8 cellular contexts compared by ENCODE assay signal in the genomic region with DNA sequence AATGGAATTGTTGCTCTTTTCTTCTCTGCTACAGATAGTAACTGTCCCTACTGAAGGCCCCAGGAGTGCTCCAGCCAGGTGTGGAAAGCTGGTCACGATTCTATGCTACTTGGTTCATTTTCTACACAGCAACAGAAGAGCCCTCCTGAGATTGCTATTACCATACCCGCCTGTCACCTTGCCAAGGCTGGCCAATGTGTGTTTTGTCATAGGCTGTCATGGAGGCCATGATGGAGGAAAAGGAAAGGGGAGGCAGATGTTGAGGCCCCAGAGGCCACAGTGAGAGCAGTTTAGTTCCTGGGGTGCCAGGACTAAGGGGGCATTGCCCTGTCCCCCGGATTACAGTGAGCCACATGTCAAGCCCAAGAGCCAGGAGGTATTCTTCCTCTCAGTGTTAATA. TPM values are rescaled to one million over a fixed set of nuclear protein-coding genes. Genes with fewer than 3 reads are reported as not detected.
DNase-seq lines count a peak whose midpoint lies in the region; ATAC-seq and TF ChIP-seq lines count a peak whose summit lies in the region.

No MANE protein-coding gene starts in this region.

- no peak overlapping the region for H3K4ac ChIP-seq in trophoblast cell (ENCODE audit: low read depth, low read length)

- H4K12ac ChIP-seq in trophoblast cell (ENCODE audit: low read depth, low read length): no peak overlapping the region

- BruUV-seq in Calu3 (replicated peaks; lab: Mats Ljungman, UMichigan) (no TSS peak), Panc1 (replicated peaks; lab: Mats Ljungman, UMichigan) (no TSS peak)

- no peak overlapping the region for H3K18ac ChIP-seq in trophoblast cell (ENCODE audit: low read length)

- H3K4me3 ChIP-seq in Panc1 (ENCODE audit: low read depth in 2 of 2, low read length in 2 of 2) (peak overlapping the region; percentile 75 to 99), trophoblast cell (ENCODE audit: low read depth, low read length) (no peak overlapping the region)

- H3K27ac ChIP-seq in Panc1 (ENCODE audit: low read length) (peak overlapping the region; percentile 94), epithelial cell of prostate (peak overlapping the region; percentile 79), trophoblast cell (ENCODE audit: low read depth, low read length) (no peak overlapping the region)

- H3K36me3 ChIP-seq in Panc1 (ENCODE audit: control insufficient read depth, insufficient read depth, low read length): peaks cover 5% of the 10 kb centered on the region; the same call in 1 of the 2 replicates
- peaks cover 3 to 22% of the 10 kb centered on the region in 2 experiments for H3K36me3 ChIP-seq in trophoblast cell (ENCODE audit: control insufficient read depth in 1 of 2, insufficient read depth in 2 of 2, low read length in 2 of 2)

- no peak overlapping the region for H3K27ac Mint-ChIP-seq in Calu3 (ENCODE audit: unreplicated experiment)

- H3K23ac ChIP-seq in trophoblast cell (ENCODE audit: low read length): no peak overlapping the region

- H3K79me1 ChIP-seq in trophoblast cell (ENCODE audit: low read length): peaks cover 2% of the 10 kb centered on the region

- ATAC-seq in Panc1 (no peak), GM19455 (IDR thresholded peaks at IDR 0.05; ENCODE audit: unreplicated experiment) (no peak), GM21528 (IDR thresholded peaks at IDR 0.05; ENCODE audit: low FRiP score, unreplicated experiment) (no peak)

- CTCF ChIA-PET in Calu3 (lab: Charles Lee) (interaction anchor here (0.7 to 1.5 kb wide), 3 partner anchors 12 to 183 kb away, joined by 3 to 6 read pairs (median 3); a partner anchor contains a TSS), Panc1 (lab: Charles Lee) (no interaction called here)

- no peaks in the 10 kb centered on the region for H3K27me3 ChIP-seq in Panc1 (ENCODE audit: control insufficient read depth, insufficient read depth, low read length)
- no peaks in the 10 kb centered on the region for H3K27me3 ChIP-seq in trophoblast cell (ENCODE audit: insufficient read depth, low read length)

- no CpG with 5 or more reads among the region's 3 CpGs for WGBS in trophoblast cell (ENCODE audit: extremely low coverage, insufficient coverage, insufficient read length)

- no peak overlapping the region for H3K9ac ChIP-seq in trophoblast cell (ENCODE audit: low read length)

- in situ Hi-C loops in Panc1 (cut with HindIII; ENCODE audit: low pct_unique_long_range_greater_than_20kb, low sequenced_read_pairs): no loop called here

- H2BK5ac ChIP-seq in trophoblast cell (ENCODE audit: low read depth, low read length, poor library complexity): no peak overlapping the region

- no peaks in the 10 kb centered on the region for H3K4me1 Mint-ChIP-seq in Calu3 (ENCODE audit: low read depth, unreplicated experiment)

- H3K36me3 Mint-ChIP-seq in Calu3 (ENCODE audit: insufficient read depth, unreplicated experiment): peaks cover 35% of the 10 kb centered on the region

- H3K9me3 ChIP-seq in Panc1 (ENCODE audit: control insufficient read depth, insufficient read depth, low read depth, low read length): no peaks in the 10 kb centered on the region
- no peaks in the 10 kb centered on the region for H3K9me3 ChIP-seq in trophoblast cell (ENCODE audit: insufficient read depth, low read depth, low read length)

- no peak overlapping the region for H4K8ac ChIP-seq in trophoblast cell (ENCODE audit: low read depth, low read length)

- H3K4me3 Mint-ChIP-seq in Calu3 (ENCODE audit: low read depth, unreplicated experiment): peak overlapping the region; percentile 96

- no peak overlapping the region for H2AK5ac ChIP-seq in trophoblast cell (ENCODE audit: low read length)

- POLR2A ChIA-PET in Panc1 (lab: Charles Lee): no interaction called here

- H3K27me3 Mint-ChIP-seq in Calu3 (ENCODE audit: unreplicated experiment): no peaks in the 10 kb centered on the region

- no peak overlapping the region for H2BK120ac ChIP-seq in trophoblast cell (ENCODE audit: insufficient read depth, low read length, poor library complexity)

- H2AFZ ChIP-seq in trophoblast cell (ENCODE audit: insufficient read depth, low read length, poor library complexity): no peak overlapping the region

- no peak for DNase-seq in Calu3
- DNase-seq in Panc1 (ENCODE audit: low read depth, low spot score): no peak
- no peak for DNase-seq in epithelial cell of prostate (ENCODE audit: low read depth, low spot score)
- no peak for DNase-seq in trophoblast cell
- DNase-seq in NOMO-1 (lab: John Stamatoyannopoulos, UW; ENCODE audit: unreplicated experiment in 2 of 2): no peak
- no peak for DNase-seq in activated CD4-positive, alpha-beta T cell treated with anti-CD3 and anti-CD28 coated beads, Interleukin-2, amount 50 U/mL, for 1 hour

- H3K4me1 ChIP-seq in Panc1 (ENCODE audit: control insufficient read depth, insufficient read depth, low read length): 0 out of 2 replicates have a peak, but pooled peaks cover 4% of the 10 kb centered on the region
- H3K4me1 ChIP-seq in trophoblast cell (ENCODE audit: control insufficient read depth in 1 of 2, insufficient read depth in 2 of 2, low read length in 2 of 2): peaks cover 0 to 4% of the 10 kb centered on the region in 2 experiments

- TF ChIP-seq CTCF in Calu3 (IDR thresholded peaks at IDR 0.05; ENCODE audit: unreplicated experiment) (no peak), Panc1 (IDR thresholded peaks at IDR 0.05) (no peak)

- intact Hi-C loops in Calu3 (cut with micrococcal nuclease; ENCODE audit: unreplicated experiment) (no loop called here), Panc1 (cut with micrococcal nuclease; ENCODE audit: unreplicated experiment) (no loop called here)

- H2BK12ac ChIP-seq in trophoblast cell (ENCODE audit: low read length): no peak overlapping the region

- H3K9me3 Mint-ChIP-seq in Calu3 (ENCODE audit: low read depth, unreplicated experiment): no peaks in the 10 kb centered on the region

- no peak overlapping the region for H4K91ac ChIP-seq in trophoblast cell (ENCODE audit: low read depth, low read length)

- H3K14ac ChIP-seq in trophoblast cell (ENCODE audit: low read length): no peak overlapping the region

- H3K79me2 ChIP-seq in trophoblast cell (ENCODE audit: control insufficient read depth, insufficient read depth, low read length, poor library complexity): peaks cover 2% of the 10 kb centered on the region

- peak overlapping the region; percentile 62 for H3K4me2 ChIP-seq in trophoblast cell (ENCODE audit: low read length)

RNA-seq across cellular contexts. Expression of a gene that starts 1.0 kb away (rescaled TPM):
- total RNA-seq in Calu3 (2022) (12.9 and 15.5 TPM in 2 replicates), Panc1 (2021; ENCODE audit: unreplicated experiment) (14.8 TPM)
- polyA plus RNA-seq in Panc1 (2012; ENCODE audit: insufficient read length): 18.8 TPM
- polyA plus RNA-seq in trophoblast cell (2013): 8.5 and 9.9 TPM in 2 replicates

RNA-seq across cellular contexts. Expression of a gene that starts 1.2 kb away (rescaled TPM):
- 40.6 and 47.2 TPM in 2 replicates for total RNA-seq in Calu3 (2022)
- 50.9 TPM for total RNA-seq in Panc1 (2021; ENCODE audit: unreplicated experiment)
- 45.0 TPM for polyA plus RNA-seq in Panc1 (2012; ENCODE audit: insufficient read length)
- polyA plus RNA-seq in trophoblast cell (2013): 19.1 and 20.6 TPM in 2 replicates

RNA-seq across cellular contexts. Expression of a gene that starts 27.7 kb away (rescaled TPM):
- total RNA-seq in Calu3 (2022) (154 and 171 TPM in 2 replicates), Panc1 (2021; ENCODE audit: unreplicated experiment) (178 TPM)
- 128 TPM for polyA plus RNA-seq in Panc1 (2012; ENCODE audit: insufficient read length)
- 45.9 and 46.2 TPM in 2 replicates for polyA plus RNA-seq in trophoblast cell (2013)

RNA-seq across cellular contexts. Expression of a gene that starts 54.6 kb away (rescaled TPM):
- total RNA-seq in Calu3 (2022) (230 and 238 TPM in 2 replicates), Panc1 (2021; ENCODE audit: unreplicated experiment) (202 TPM)
- polyA plus RNA-seq in Panc1 (2012; ENCODE audit: insufficient read length): 510 TPM
- polyA plus RNA-seq in trophoblast cell (2013): 242 and 243 TPM in 2 replicates
